In the genomic region with DNA sequence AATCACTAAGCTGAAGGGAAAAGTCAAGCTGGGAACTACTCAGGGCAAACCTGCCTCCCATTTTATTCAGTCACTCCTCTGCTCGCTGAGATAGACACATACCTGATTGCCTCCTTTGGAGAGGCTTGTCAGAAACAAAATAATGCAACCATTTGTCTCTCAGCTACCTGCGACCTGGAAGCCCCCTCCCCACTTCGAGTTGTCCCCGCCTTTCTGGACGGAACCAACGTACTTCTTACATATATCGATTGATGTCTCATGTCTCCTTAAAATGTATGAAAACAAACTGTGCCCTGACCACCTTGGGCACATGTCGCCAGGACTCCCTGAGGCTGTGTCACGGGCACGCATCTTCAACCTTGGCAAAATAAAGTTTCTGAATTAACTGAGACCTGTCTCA, we compare ENCODE assay signal across 10 cellular contexts. TPM values are rescaled to one million over a fixed set of nuclear protein-coding genes. Genes with fewer than 3 reads are reported as not detected.
DNase-seq lines count a peak whose midpoint lies in the region; ATAC-seq and TF ChIP-seq lines count a peak whose summit lies in the region.
"Had no signal": no experiment of that assay in that cellular context is flagged by ENCODE, and none has a peak within 500 bp of the region (broad histone marks: within the 10 kb centered on the region; RNA-seq: fewer than 3 reads in every experiment).

No MANE protein-coding gene starts in this region.

- intact Hi-C loops in esophagus squamous epithelium (cut with DNase I) = no loop called here

- TF ChIP-seq CTCF in HFFc6 (IDR thresholded peaks at IDR 0.05) (no peak), esophagus squamous epithelium (IDR thresholded peaks at IDR 0.05) (no peak)

- DNase-seq in CD8-positive, alpha-beta memory T cell = no peak
- DNase-seq in HFFc6 = no peak
- DNase-seq in naive thymus-derived CD8-positive, alpha-beta T cell = no peak
- DNase-seq in esophagus squamous epithelium (lab: John Stamatoyannopoulos, UW) = no peak
- DNase-seq in NCI-H748 treated with DMSO at 0.1 percent for 48 hours (lab: John Stamatoyannopoulos, UW) = no peak
- no peak for DNase-seq in NCI-H510A (lab: John Stamatoyannopoulos, UW)
- DNase-seq in NOMO-1 treated with DMSO at 0.1 percent for 48 hours (lab: John Stamatoyannopoulos, UW; ENCODE audit: unreplicated experiment) = no peak

- H3K9me3 ChIP-seq in CD8-positive, alpha-beta memory T cell (ENCODE audit: low read length) = no peaks in the 10 kb centered on the region
- no peaks in the 10 kb centered on the region for H3K9me3 ChIP-seq in esophagus squamous epithelium
- H3K9me3 ChIP-seq: sigmoid colon, SJSA1 had no signal

- POLR2A ChIA-PET in CD8-positive, alpha-beta memory T cell (lab: Charles Lee) = interaction anchor here (0.7 to 0.8 kb wide), 2 partner anchors 35 kb away, joined by 3 to 4 read pairs; a partner anchor contains a TSS
- POLR2A ChIA-PET in naive thymus-derived CD8-positive, alpha-beta T cell (lab: Charles Lee) = interaction anchor here (0.6 to 4.8 kb wide), 7 partner anchors 35 to 674 kb away, joined by 3 to 85 read pairs (median 5); a partner anchor contains a TSS

- no peaks in the 10 kb centered on the region for H3K9me3 Mint-ChIP-seq in CD8-positive, alpha-beta memory T cell
- H3K9me3 Mint-ChIP-seq in HFFc6 = no peaks in the 10 kb centered on the region
- H3K9me3 Mint-ChIP-seq in activated T-helper 17 cell treated with anti-CD3 and anti-CD28 coated beads, Interleukin-2, amount 50 U/mL, for 72 hours = no peaks in the 10 kb centered on the region
- H3K9me3 Mint-ChIP-seq in naive thymus-derived CD8-positive, alpha-beta T cell = no peaks in the 10 kb centered on the region

- H3K4me1 Mint-ChIP-seq in CD8-positive, alpha-beta memory T cell = peaks cover 15 to 37% (median 30%) of the 10 kb centered on the region in 3 donors
- H3K4me1 Mint-ChIP-seq in HFFc6 (ENCODE audit: low read depth) = peaks cover 33% of the 10 kb centered on the region
- H3K4me1 Mint-ChIP-seq in activated T-helper 17 cell treated with anti-CD3 and anti-CD28 coated beads, Interleukin-2, amount 50 U/mL, for 72 hours = peaks cover 19% of the 10 kb centered on the region
- peaks cover 5 to 37% (median 20%) of the 10 kb centered on the region in 4 donors for H3K4me1 Mint-ChIP-seq in naive thymus-derived CD8-positive, alpha-beta T cell

- H3K36me3 Mint-ChIP-seq in CD8-positive, alpha-beta memory T cell = peaks cover 0 to 3% (median 0%) of the 10 kb centered on the region in 3 donors
- no peaks in the 10 kb centered on the region for H3K36me3 Mint-ChIP-seq in HFFc6 (ENCODE audit: low read depth)
- no peaks in the 10 kb centered on the region for H3K36me3 Mint-ChIP-seq in activated T-helper 17 cell treated with anti-CD3 and anti-CD28 coated beads, Interleukin-2, amount 50 U/mL, for 72 hours (ENCODE audit: low read depth)
- H3K36me3 Mint-ChIP-seq in naive thymus-derived CD8-positive, alpha-beta T cell = no peaks in the 10 kb centered on the region

- no peak for TF ChIP-seq POLR2A in esophagus squamous epithelium (IDR thresholded peaks at IDR 0.05)

- peak overlapping the region; percentile 45 to 97 (median 90) for H3K4me3 Mint-ChIP-seq in CD8-positive, alpha-beta memory T cell
- no peak overlapping the region; the same call in none of the 2 replicates for H3K4me3 Mint-ChIP-seq in HFFc6
- peak overlapping the region; percentile 93 for H3K4me3 Mint-ChIP-seq in activated T-helper 17 cell treated with anti-CD3 and anti-CD28 coated beads, Interleukin-2, amount 50 U/mL, for 72 hours
- H3K4me3 Mint-ChIP-seq in naive thymus-derived CD8-positive, alpha-beta T cell = peak overlapping the region; percentile 36 to 96 (median 92)

- CTCF ChIA-PET in CD8-positive, alpha-beta memory T cell (lab: Charles Lee) = interaction anchor here (0.7 to 12.0 kb wide), 5 partner anchors 9 to 505 kb away, joined by 3 to 173 read pairs (median 3); a partner anchor contains a TSS

- H3K27me3 ChIP-seq in CD8-positive, alpha-beta memory T cell (ENCODE audit: insufficient read depth, low read length, poor library complexity, severe bottlenecking) = no peaks in the 10 kb centered on the region
- no peaks in the 10 kb centered on the region for H3K27me3 ChIP-seq in esophagus squamous epithelium
- H3K27me3 ChIP-seq: sigmoid colon, SJSA1 had no signal

- peaks cover 0 to 3% of the 10 kb centered on the region in 2 donors for H3K27me3 Mint-ChIP-seq in CD8-positive, alpha-beta memory T cell
- peaks cover 3% of the 10 kb centered on the region; the same call in 1 of the 2 replicates for H3K27me3 Mint-ChIP-seq in HFFc6 (ENCODE audit: insufficient read depth)
- H3K27me3 Mint-ChIP-seq in activated T-helper 17 cell treated with anti-CD3 and anti-CD28 coated beads, Interleukin-2, amount 50 U/mL, for 72 hours = no peaks in the 10 kb centered on the region
- H3K27me3 Mint-ChIP-seq in naive thymus-derived CD8-positive, alpha-beta T cell = peaks cover 0 to 1% (median 0%) of the 10 kb centered on the region in 5 donors

- no peak for ATAC-seq in activated T-helper 17 cell treated with anti-CD3 and anti-CD28 coated beads, Interleukin-2, amount 50 U/mL, for 72 hours (replicated peaks)
- ATAC-seq in naive thymus-derived CD8-positive, alpha-beta T cell = no peak

- H3K36me3 ChIP-seq in CD8-positive, alpha-beta memory T cell (ENCODE audit: insufficient read depth, low read length) = no peaks in the 10 kb centered on the region
- H3K36me3 ChIP-seq in esophagus squamous epithelium = no peaks in the 10 kb centered on the region
- H3K36me3 ChIP-seq: sigmoid colon, SJSA1 had no signal

- no peak overlapping the region for H3K4me3 ChIP-seq in CD8-positive, alpha-beta memory T cell (ENCODE audit: low read length)
- no peak overlapping the region for H3K4me3 ChIP-seq in esophagus squamous epithelium
- H3K4me3 ChIP-seq: SJSA1 had no signal

- no peak overlapping the region for H3K27ac ChIP-seq in CD8-positive, alpha-beta memory T cell (ENCODE audit: low read depth, low read length)
- peak overlapping the region in 1 of 4 donors; percentile 92 for H3K27ac ChIP-seq in esophagus squamous epithelium
- H3K27ac ChIP-seq: SJSA1 had no signal

- H3K27ac Mint-ChIP-seq in CD8-positive, alpha-beta memory T cell = peak overlapping the region; percentile 6 to 99 (median 96)
- H3K27ac Mint-ChIP-seq in HFFc6 = peak overlapping the region; percentile 29; the same call in 1 of the 2 replicates
- H3K27ac Mint-ChIP-seq in activated T-helper 17 cell treated with anti-CD3 and anti-CD28 coated beads, Interleukin-2, amount 50 U/mL, for 72 hours = peak overlapping the region; percentile 80
- H3K27ac Mint-ChIP-seq in naive thymus-derived CD8-positive, alpha-beta T cell = peak overlapping the region in 8 of 10 donors; percentile 31 to 98 (median 92)

- WGBS in esophagus squamous epithelium, 2 donors = 85 to 86% methylated on average over 10 of the region's 10 CpGs

- H3K4me1 ChIP-seq in CD8-positive, alpha-beta memory T cell (ENCODE audit: insufficient read depth, low read length) = peaks cover 8% of the 10 kb centered on the region
- peaks cover 7 to 19% (median 8%) of the 10 kb centered on the region in 3 donors for H3K4me1 ChIP-seq in esophagus squamous epithelium

RNA-seq across cellular contexts. Expression of a gene that starts 21.5 kb away (rescaled TPM):
- total RNA-seq in CD8-positive, alpha-beta memory T cell = 10 to 100 TPM; 41.5 to 42.4 TPM
- 1.4 TPM for polyA plus RNA-seq in CD8-positive, alpha-beta memory T cell
- total RNA-seq in HFFc6 (2021; fragmentation: NEBNext Ultra II Directional; extraction: Animal tissue kit (Norgen Biotek cat#: 25700)) = under 1 TPM; 0.36 to 0.80 (median 0.58) TPM
- 10 to 100 TPM in 1 of 2 donors, 1 to 10 TPM in 1; 4.5 to 22.6 TPM for total RNA-seq in activated T-helper 17 cell treated with anti-CD3 and anti-CD28 coated beads, Interleukin-2, amount 50 U/mL, for 72 hours
- total RNA-seq in naive thymus-derived CD8-positive, alpha-beta T cell = 1 to 10 TPM; 1.5 TPM
- 1 to 10 TPM in 2 of 3 donors, under 1 TPM in 1; 0.47 to 2.7 (median 1.2) TPM for polyA plus RNA-seq in naive thymus-derived CD8-positive, alpha-beta T cell
- total RNA-seq in esophagus squamous epithelium = 1 to 10 TPM; 4.0 to 4.8 (median 4.6) TPM

RNA-seq across cellular contexts. Expression of a gene that starts 34.7 kb away (rescaled TPM):
- total RNA-seq in CD8-positive, alpha-beta memory T cell = 10 to 100 TPM; 46.4 to 48.9 TPM
- polyA plus RNA-seq in CD8-positive, alpha-beta memory T cell = 12.5 TPM
- total RNA-seq in HFFc6 (2021; fragmentation: NEBNext Ultra II Directional; extraction: Animal tissue kit (Norgen Biotek cat#: 25700)) = 10 to 100 TPM in 3 of 6 experiments, 1 to 10 TPM in 3; 9.5 to 11.7 (median 10.1) TPM
- 10 to 100 TPM; 23.2 to 35.8 TPM for total RNA-seq in activated T-helper 17 cell treated with anti-CD3 and anti-CD28 coated beads, Interleukin-2, amount 50 U/mL, for 72 hours
- 10 to 100 TPM; 23.7 to 24.5 TPM for total RNA-seq in naive thymus-derived CD8-positive, alpha-beta T cell
- polyA plus RNA-seq in naive thymus-derived CD8-positive, alpha-beta T cell = 10 to 100 TPM in 2 of 3 donors, 1 to 10 TPM in 1; 8.2 to 12.3 (median 10.7) TPM
- total RNA-seq in esophagus squamous epithelium = 10 to 100 TPM in 1 of 4 donors, 1 to 10 TPM in 3; 6.4 to 11.4 (median 9.1) TPM

RNA-seq across cellular contexts. Expression of a gene that starts 35.0 kb away (rescaled TPM):
- total RNA-seq in CD8-positive, alpha-beta memory T cell = 10 to 100 TPM; 70.1 to 75.4 TPM
- 24.4 TPM for polyA plus RNA-seq in CD8-positive, alpha-beta memory T cell
- 10 to 100 TPM in 3 of 6 experiments, 1 to 10 TPM in 3; 8.7 to 12.9 (median 10.5) TPM for total RNA-seq in HFFc6 (2021; fragmentation: NEBNext Ultra II Directional; extraction: Animal tissue kit (Norgen Biotek cat#: 25700))
- total RNA-seq in activated T-helper 17 cell treated with anti-CD3 and anti-CD28 coated beads, Interleukin-2, amount 50 U/mL, for 72 hours = 10 to 100 TPM; 23.5 to 35.4 TPM
- 10 to 100 TPM; 75.6 to 79.7 TPM for total RNA-seq in naive thymus-derived CD8-positive, alpha-beta T cell
- 10 to 100 TPM; 21.8 to 24.7 (median 24.4) TPM for polyA plus RNA-seq in naive thymus-derived CD8-positive, alpha-beta T cell
- 10 to 100 TPM in 3 of 4 donors, 1 to 10 TPM in 1; 8.4 to 23.5 (median 19.1) TPM for total RNA-seq in esophagus squamous epithelium

Comparison
In these comparisons a context has a peak if more than half of its experiments do, and no peak if none do; other contexts are left out.
1. H3K27ac Mint-ChIP-seq: peak in every context shown above with its lines; median percentile 96 in CD8-positive, alpha-beta memory T cell; 92 in naive thymus-derived CD8-positive, alpha-beta T cell; 80 in activated T-helper 17 cell treated with anti-CD3 and anti-CD28 coated beads, Interleukin-2, amount 50 U/mL, for 72 hours; 29 in HFFc6.